Comparison of ENCODE assay signal across 23 cellular contexts in the genomic region with DNA sequence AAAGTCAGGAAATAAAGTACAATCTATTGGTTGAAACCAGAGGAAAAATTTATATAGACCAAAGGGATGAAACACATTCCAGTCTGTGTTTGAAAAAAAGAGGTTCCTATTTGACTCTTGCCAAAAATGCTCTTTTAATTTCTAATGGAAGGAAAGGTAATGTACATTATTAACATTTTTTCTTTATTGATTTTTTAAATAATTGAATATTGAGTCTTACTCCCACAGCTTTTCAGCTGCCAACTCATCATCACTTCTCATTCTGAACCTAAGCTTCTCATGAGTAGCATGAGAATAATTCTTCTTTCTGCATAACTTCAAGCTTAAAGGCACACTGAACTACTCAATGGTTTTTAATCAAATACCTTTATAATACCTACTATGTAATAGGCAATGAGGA. TPM values are rescaled to one million over a fixed set of nuclear protein-coding genes. Genes with fewer than 3 reads are reported as not detected.
A peak's percentile ranks its signal among the peaks of the same experiment; 100 is the strongest.
DNase-seq lines count a peak whose midpoint lies in the region; ATAC-seq, FAIRE-seq and TF ChIP-seq lines count a peak whose summit lies in the region.
"Had no signal": no experiment of that assay in that cellular context is flagged by ENCODE, and none has a peak within 500 bp of the region (broad histone marks: within the 10 kb centered on the region; RNA-seq: fewer than 3 reads in every experiment).

No MANE protein-coding gene starts in this region.

- H4K20me1 ChIP-seq in HCT116 (ENCODE audit: insufficient read depth) (no peaks in the 10 kb centered on the region), endothelial cell of umbilical vein (replicated peaks; ENCODE audit: control insufficient read depth, extremely low read depth, insufficient read depth, low read length) (no peaks in the 10 kb centered on the region), osteoblast (ENCODE audit: insufficient read depth, low read length) (no peaks in the 10 kb centered on the region)

- TF ChIP-seq POLR2A in HCT116 (IDR thresholded peaks at IDR 0.05; ENCODE audit: borderline replicate concordance, extremely low read depth, insufficient read depth, insufficient read length) (no peak), endothelial cell of umbilical vein (IDR thresholded peaks at IDR 0.05; ENCODE audit: low read depth, low read length) (no peak), heart left ventricle (IDR thresholded peaks at IDR 0.05) (no peak)

- TF ChIP-seq RAD21 in HCT116 (IDR thresholded peaks at IDR 0.05; ENCODE audit: low read depth) = no peak

- peaks cover 8% of the 10 kb centered on the region for H3K4me1 ChIP-seq in ACC112 (ENCODE audit: control insufficient read depth, insufficient read depth, low read length, unreplicated experiment)
- peaks cover 7 to 15% of the 10 kb centered on the region in 2 experiments for H3K4me1 ChIP-seq in HCT116 (ENCODE audit: control insufficient read depth in 1 of 2, insufficient read depth in 2 of 2, low read length in 2 of 2)
- peaks cover 22% of the 10 kb centered on the region for H3K4me1 ChIP-seq in endothelial cell of umbilical vein (ENCODE audit: control insufficient read depth, extremely low read depth, insufficient read depth, low read length)
- H3K4me1 ChIP-seq in osteoblast (ENCODE audit: insufficient read depth, low read length) = peaks cover 19% of the 10 kb centered on the region
- no peaks in the 10 kb centered on the region for H3K4me1 ChIP-seq in aorta (ENCODE audit: control insufficient read depth in 1 of 2, insufficient read depth in 2 of 2, low read length in 2 of 2)
- peaks cover 0 to 16% (median 4%) of the 10 kb centered on the region in 12 donors for H3K4me1 ChIP-seq in heart left ventricle

- DNase-seq in HCT116 (ENCODE audit: low read depth, low spot score) = no peak
- no peak for DNase-seq in endothelial cell of umbilical vein (ENCODE audit: low read depth, low spot score)
- peak; percentile 61 for DNase-seq in osteoblast (ENCODE audit: insufficient read length, low spot score, missing footprints)
- DNase-seq in aorta = no peak
- DNase-seq in heart left ventricle = no peak
- DNase-seq in left lobe of liver (ENCODE audit: low spot score) = no peak
- DNase-seq: 8988T; AML-193; Caco-2; Calu3; CD4-positive, alpha-beta T cell; CD8-positive, alpha-beta T cell; DMS79 treated with DMSO at 0.1 percent for 48 hours; GF-D8 had no signal

- no peaks in the 10 kb centered on the region for H3K79me2 ChIP-seq in ACC112 (ENCODE audit: control insufficient read depth, insufficient read depth, low read length, unreplicated experiment)
- H3K79me2 ChIP-seq in HCT116 (ENCODE audit: insufficient read depth, low read length) = no peaks in the 10 kb centered on the region
- H3K79me2 ChIP-seq in endothelial cell of umbilical vein (ENCODE audit: control insufficient read depth, insufficient read depth, low read length) = no peaks in the 10 kb centered on the region
- no peaks in the 10 kb centered on the region for H3K79me2 ChIP-seq in osteoblast (ENCODE audit: insufficient read depth, low read length)

- no peaks in the 10 kb centered on the region for H3K9me3 ChIP-seq in HCT116 (ENCODE audit: control insufficient read depth in 1 of 2, insufficient read depth in 1 of 2, low read depth in 1 of 2, low read length in 2 of 2)
- H3K9me3 ChIP-seq in endothelial cell of umbilical vein (replicated peaks; ENCODE audit: control insufficient read depth, insufficient read depth, low read length) = no peaks in the 10 kb centered on the region
- H3K9me3 ChIP-seq in osteoblast (ENCODE audit: low read depth, low read length) = no peaks in the 10 kb centered on the region
- no peaks in the 10 kb centered on the region for H3K9me3 ChIP-seq in aorta (ENCODE audit: control insufficient read depth, low read length)
- no peaks in the 10 kb centered on the region for H3K9me3 ChIP-seq in heart left ventricle
- H3K9me3 ChIP-seq: BLaER1 treated with 17β-estradiol and CSF1 and Interleukin-3, amounts not matched to agents 10 nM and 100 nM; Caco-2 had no signal

- no peaks in the 10 kb centered on the region for H3K9me2 ChIP-seq in HCT116 (ENCODE audit: insufficient read depth)

- no TSS peak for BruUV-seq in HCT116 (replicated peaks; lab: Mats Ljungman, UMichigan)
- no TSS peak for BruUV-seq in endothelial cell of umbilical vein (replicated peaks; lab: Mats Ljungman, UMichigan)

- intact Hi-C loops in HCT116 (cut with micrococcal nuclease) (no loop called here), endothelial cell of umbilical vein (cut with micrococcal nuclease) (no loop called here), aorta (cut with DNase I) (no loop called here), heart left ventricle (cut with DNase I) (loop anchor here in 1 of 10 donors (5.0 kb wide), 1 partner anchor 219 kb away; no protein-coding TSS in a partner anchor)

- POLR2A ChIA-PET in HCT116 (lab: Charles Lee) = interaction anchor here (1.0 kb wide), 1 partner anchor 9 kb away, joined by 3 read pairs; no protein-coding TSS in a partner anchor
- POLR2A ChIA-PET in endothelial cell of umbilical vein (lab: Charles Lee) = no interaction called here

- TF ChIP-seq CTCF in HCT116 (IDR thresholded peaks at IDR 0.05 in 2 of 3, conservative IDR thresholded peaks at IDR 0.05 in 1 of 3; ENCODE audit: borderline replicate concordance in 1 of 3, insufficient read depth in 1 of 3, low read depth in 2 of 3, low read length in 2 of 3) (no peak), endothelial cell of umbilical vein (IDR thresholded peaks at IDR 0.05; ENCODE audit: extremely low read depth in 1 of 2, insufficient read depth in 1 of 2, low read depth in 1 of 2, low read length in 2 of 2) (no peak), osteoblast (IDR thresholded peaks at IDR 0.05; ENCODE audit: extremely low read depth, low read depth, low read length) (no peak), heart left ventricle (IDR thresholded peaks at IDR 0.05) (no peak)

- H3K27me3 ChIP-seq in ACC112 (ENCODE audit: insufficient read depth, low read length) = no peaks in the 10 kb centered on the region
- H3K27me3 ChIP-seq in HCT116 (ENCODE audit: insufficient read depth, low read length) = no peaks in the 10 kb centered on the region
- H3K27me3 ChIP-seq in endothelial cell of umbilical vein (ENCODE audit: control insufficient read depth in 2 of 2, insufficient read depth in 2 of 2, low read length in 2 of 2) = peaks cover 0 to 2% of the 10 kb centered on the region in 2 experiments
- H3K27me3 ChIP-seq in osteoblast (ENCODE audit: insufficient read depth, low read length) = peaks cover 38% of the 10 kb centered on the region
- no peaks in the 10 kb centered on the region for H3K27me3 ChIP-seq in aorta (ENCODE audit: control insufficient read depth in 1 of 2, insufficient read depth in 2 of 2, low read length in 1 of 2)
- peaks cover 0 to 18% (median 0%) of the 10 kb centered on the region in 9 donors for H3K27me3 ChIP-seq in heart left ventricle

- dilution Hi-C loops in endothelial cell of umbilical vein (cut with MboI; ENCODE audit: extremely low pct_ligation_motif_present, low sequenced_read_pairs) = no loop called here

- no peak overlapping the region for H3K4me2 ChIP-seq in HCT116 (ENCODE audit: low read length)
- no peak overlapping the region for H3K4me2 ChIP-seq in endothelial cell of umbilical vein (ENCODE audit: insufficient read depth, low read length)
- no peak overlapping the region for H3K4me2 ChIP-seq in osteoblast (ENCODE audit: insufficient read depth, low read length)
- H3K4me2 ChIP-seq: BLaER1 treated with 17β-estradiol and CSF1 and Interleukin-3, amounts not matched to agents 10 nM and 100 nM had no signal

- H3K9me1 ChIP-seq in endothelial cell of umbilical vein (replicated peaks; ENCODE audit: control insufficient read depth, extremely low read depth, insufficient read depth, low read length) = peaks cover 2% of the 10 kb centered on the region

- H3K9ac ChIP-seq in HCT116 (ENCODE audit: low read length) = no peak overlapping the region
- H3K9ac ChIP-seq in endothelial cell of umbilical vein (replicated peaks; ENCODE audit: extremely low read depth, insufficient read depth, low read length) = no peak overlapping the region
- H3K9ac ChIP-seq: BLaER1 treated with 17β-estradiol and CSF1 and Interleukin-3, amounts not matched to agents 10 nM and 100 nM had no signal

- peak overlapping the region; percentile 21 for H2AFZ ChIP-seq in ACC112 (ENCODE audit: low read length, unreplicated experiment)
- peak overlapping the region; percentile 40 for H2AFZ ChIP-seq in HCT116 (ENCODE audit: low read depth, low read length, poor library complexity, severe bottlenecking)
- H2AFZ ChIP-seq in endothelial cell of umbilical vein (ENCODE audit: low read depth, low read length) = no peak overlapping the region
- no peak overlapping the region for H2AFZ ChIP-seq in osteoblast (ENCODE audit: low read length)

- ATAC-seq in HCT116 = no peak
- ATAC-seq in aorta (ENCODE audit: low FRiP score) = no peak
- ATAC-seq in HG03159 (IDR thresholded peaks at IDR 0.05; ENCODE audit: unreplicated experiment) = no peak
- no peak for ATAC-seq in heart left ventricle
- no peak for ATAC-seq in left lobe of liver
- ATAC-seq: CD8-positive, alpha-beta T cell had no signal

- H3K4me3 ChIP-seq in ACC112 (ENCODE audit: low read depth, low read length) (no peak overlapping the region), HCT116 (replicated peaks in 1 of 2; ENCODE audit: low read depth in 1 of 2, low read length in 2 of 2) (no peak overlapping the region), endothelial cell of umbilical vein (replicated peaks in 1 of 3; ENCODE audit: insufficient read depth in 1 of 3, low read depth in 1 of 3, low read length in 3 of 3) (no peak overlapping the region), osteoblast (ENCODE audit: insufficient read depth, low read length) (no peak overlapping the region), aorta (ENCODE audit: low read length in 2 of 2) (no peak overlapping the region), heart left ventricle (no peak overlapping the region)
- H3K4me3 ChIP-seq: BLaER1 treated with 17β-estradiol and CSF1 and Interleukin-3, amounts not matched to agents 10 nM and 100 nM had no signal

- CTCF ChIA-PET in HCT116 (lab: Charles Lee) (interaction anchor here (2.2 kb wide), 1 partner anchor 14 kb away, joined by 4 read pairs; no protein-coding TSS in a partner anchor), endothelial cell of umbilical vein (lab: Charles Lee) (interaction anchor here (0.7 to 1.5 kb wide), 3 partner anchors 68 to 300 kb away, joined by 3 to 4 read pairs (median 3); no protein-coding TSS in a partner anchor)

- RAD21 ChIA-PET in HCT116 (lab: Charles Lee; ENCODE audit: low non-redundant PET in 1 of 2, low total read pairs in 2 of 2, uncharacterized antibody in 2 of 2, unreplicated experiment in 2 of 2) = no interaction called here

- H3K27ac ChIP-seq in ACC112 (ENCODE audit: low read depth, low read length) (no peak overlapping the region), HCT116 (ENCODE audit: low read depth, low read length) (no peak overlapping the region), endothelial cell of umbilical vein (ENCODE audit: insufficient read depth, low read depth, low read length) (no peak overlapping the region), osteoblast (ENCODE audit: low read depth, low read length) (no peak overlapping the region), aorta (ENCODE audit: low read depth in 1 of 2, low read length in 2 of 2) (no peak overlapping the region), heart left ventricle (no peak overlapping the region)
- H3K27ac ChIP-seq: BLaER1 treated with 17β-estradiol and CSF1 and Interleukin-3, amounts not matched to agents 10 nM and 100 nM; C4-2B had no signal

- peak; percentile 43 for FAIRE-seq in endothelial cell of umbilical vein (lab: Jason Lieb, UNC)
- FAIRE-seq: A204.1, D721Med, G401.6, GM12891, GM19239 had no signal

- H3K36me3 ChIP-seq in ACC112 (ENCODE audit: insufficient read depth, low read length) (no peaks in the 10 kb centered on the region), HCT116 (ENCODE audit: control insufficient read depth in 1 of 2, insufficient read depth in 2 of 2, low read length in 2 of 2) (no peaks in the 10 kb centered on the region), endothelial cell of umbilical vein (ENCODE audit: control insufficient read depth in 2 of 2, extremely low read depth in 1 of 2, insufficient read depth in 2 of 2, low read length in 2 of 2) (no peaks in the 10 kb centered on the region), osteoblast (ENCODE audit: insufficient read depth, low read length) (no peaks in the 10 kb centered on the region), aorta (ENCODE audit: control insufficient read depth in 1 of 2, insufficient read depth in 2 of 2, low read length in 1 of 2) (no peaks in the 10 kb centered on the region), heart left ventricle (no peaks in the 10 kb centered on the region)
- H3K36me3 ChIP-seq: BLaER1 treated with 17β-estradiol and CSF1 and Interleukin-3, amounts not matched to agents 10 nM and 100 nM had no signal

RNA-seq across cellular contexts. Expression of a gene that starts 49.8 kb away (rescaled TPM):
- total RNA-seq in HCT116 (2021; ENCODE audit: unreplicated experiment) (20.7 TPM), endothelial cell of umbilical vein (34.8 and 39.6 TPM in 2 replicates), osteoblast (49.6 and 51.9 TPM in 2 replicates), aorta (10 to 100 TPM; 33.1 to 48.4 TPM), heart left ventricle (10 to 100 TPM; 18.1 to 34.9 (median 28.7) TPM), left lobe of liver (23.4 TPM)
- 4.4 and 5.1 TPM in 2 replicates for polyA plus RNA-seq in HCT116 (2012)
- polyA plus RNA-seq in endothelial cell of umbilical vein (10.5 and 13.3 TPM in 2 replicates), aorta (10 to 100 TPM in 1 of 2 donors, 1 to 10 TPM in 1; 4.8 to 15.2 TPM), heart left ventricle (1 to 10 TPM; 4.8 to 9.0 TPM)
- polyA plus RNA-seq in endothelial cell of umbilical vein (2011; cell fraction: cytosol; rRNA removed) = 8.3 and 8.7 TPM in 2 replicates
- 50.7 and 58.3 TPM in 2 replicates for polyA plus RNA-seq in endothelial cell of umbilical vein (2011; cell fraction: nucleus; rRNA removed)
- 21.1 and 24.6 TPM in 2 replicates for polyA plus RNA-seq in endothelial cell of umbilical vein (2012)
- polyA minus RNA-seq in endothelial cell of umbilical vein = 30.5 and 39.0 TPM in 2 replicates
- polyA minus RNA-seq in endothelial cell of umbilical vein (2011; cell fraction: cytosol; rRNA and poly(A)+ RNA removed) = 18.3 TPM
- 59.9 and 64.7 TPM in 2 replicates for polyA minus RNA-seq in endothelial cell of umbilical vein (2011; cell fraction: nucleus; rRNA and poly(A)+ RNA removed)

Comparison
In these comparisons a context has a peak if more than half of its experiments do, and no peak if none do; other contexts are left out.
1. H2AFZ ChIP-seq: peak in ACC112 (single experiment) and HCT116 (single experiment); none in endothelial cell of umbilical vein (single experiment) and osteoblast (single experiment).